In genomic region chr9:77826621-77827020, GRCh38 we compare ENCODE assay signal across 14 cellular contexts.
"Had no signal": no experiment of that assay in that cellular context is flagged by ENCODE, and none has a peak within 500 bp of the region (broad histone marks: within the 10 kb centered on the region; RNA-seq: fewer than 3 reads in every experiment).

No MANE protein-coding gene starts in this region.

- H3K27me3 ChIP-seq: breast epithelium, foreskin keratinocyte, ovary, testis had no signal

- H3K27me3 Mint-ChIP-seq: activated CD4-positive, alpha-beta memory T cell treated with anti-CD3 and anti-CD28 coated beads for 36 hours; activated naive CD8-positive, alpha-beta T cell; stimulated activated naive CD8-positive, alpha-beta T cell treated with anti-CD3 and anti-CD28 coated beads, Interleukin-15, Interleukin-2, amounts not matched to agents 100 ng/mL and 50 ng/mL, for 24 hours had no signal

- H3K4me3 ChIP-seq: breast epithelium, ovary, testis had no signal

- H3K27ac Mint-ChIP-seq: nephron progenitor cell; stimulated activated naive CD8-positive, alpha-beta T cell treated with anti-CD3 and anti-CD28 coated beads, Interleukin-15, Interleukin-2, amounts not matched to agents 100 ng/mL and 50 ng/mL, for 24 hours had no signal

- H3K4me3 Mint-ChIP-seq: activated CD4-positive, alpha-beta memory T cell treated with anti-CD3 and anti-CD28 coated beads for 36 hours; activated T-cell treated with anti-CD3 and anti-CD28 coated beads, Interleukin-2, amount 50 U/mL, for 4 hours; nephron progenitor cell had no signal

- H3K36me3 ChIP-seq: breast epithelium, ovary had no signal

- ATAC-seq: activated T-cell treated with anti-CD3 and anti-CD28 coated beads, Interleukin-2, amount 50 U/mL, for 4 hours; esophagus mucosa; foreskin keratinocyte had no signal

- H3K27ac ChIP-seq: breast epithelium, foreskin keratinocyte, ovary, testis had no signal

- H3K4me1 ChIP-seq: breast epithelium, foreskin keratinocyte had no signal

- H3K9me3 ChIP-seq: breast epithelium, ovary, testis had no signal

- DNase-seq: activated CD4-positive, alpha-beta memory T cell treated with anti-CD3 and anti-CD28 coated beads for 36 hours; activated effector memory CD4-positive, alpha-beta T cell treated with anti-CD3 and anti-CD28 coated beads, Interleukin-2, amount 50 U/mL, for 16 hours; activated T-cell treated with anti-CD3 and anti-CD28 coated beads, Interleukin-2, amount 50 U/mL, for 4 hours; amygdala; foreskin keratinocyte; head of caudate nucleus; nephron progenitor cell; ovary; stimulated activated CD4-positive, alpha-beta T cell treated with anti-CD3 and anti-CD28 coated beads, Interleukin-4, amount 100 ng/mL, for 24 hours; testis had no signal

- H3K9me3 Mint-ChIP-seq: activated CD4-positive, alpha-beta memory T cell treated with anti-CD3 and anti-CD28 coated beads for 36 hours; activated T-cell treated with anti-CD3 and anti-CD28 coated beads, Interleukin-2, amount 50 U/mL, for 4 hours; nephron progenitor cell; stimulated activated naive CD8-positive, alpha-beta T cell treated with anti-CD3 and anti-CD28 coated beads, Interleukin-15, Interleukin-2, amounts not matched to agents 100 ng/mL and 50 ng/mL, for 24 hours had no signal
